In the genomic region with DNA sequence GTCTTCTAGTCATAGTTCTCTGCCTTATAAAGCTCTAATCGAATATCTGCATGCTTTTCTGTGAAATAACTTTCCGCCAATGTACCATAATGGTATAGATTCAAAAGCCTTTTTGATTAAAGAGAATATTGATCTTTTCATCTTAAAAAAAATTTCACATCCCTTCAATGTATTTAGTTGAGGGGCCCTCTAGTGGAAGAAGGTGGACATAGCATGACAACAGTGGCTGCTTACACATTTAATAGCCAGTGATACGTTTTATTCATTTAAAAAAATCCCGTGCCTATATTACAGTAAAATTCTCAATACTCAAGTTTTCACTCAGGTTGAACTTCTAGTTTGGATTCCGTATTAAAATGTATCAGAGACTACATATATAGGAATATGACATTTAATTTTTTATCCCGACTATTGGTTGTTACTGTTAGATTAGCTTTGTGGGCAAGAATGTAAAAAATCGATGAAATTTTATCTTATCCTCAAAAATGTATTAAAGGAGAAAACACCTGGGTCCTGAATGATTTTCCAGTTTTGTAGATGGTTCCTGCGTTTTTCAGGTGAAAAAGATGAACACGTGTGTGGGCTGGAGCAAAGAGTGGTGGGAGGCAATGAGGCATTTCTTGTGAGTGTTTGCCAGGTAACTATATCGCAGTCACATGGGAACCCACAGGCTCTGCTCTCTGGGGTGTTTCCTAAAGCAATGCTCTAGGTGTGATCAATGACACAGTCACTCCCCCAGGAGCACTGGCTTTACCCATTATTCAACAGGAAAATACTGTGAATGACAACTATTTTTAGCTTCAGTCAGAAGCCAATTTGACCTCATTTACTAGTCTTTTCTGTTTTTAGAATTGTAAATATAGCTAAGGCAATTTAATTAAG, we compare ENCODE assay signal across 8 cellular contexts. TPM values are rescaled to one million over a fixed set of nuclear protein-coding genes. Genes with fewer than 3 reads are reported as not detected.
A peak's percentile ranks its signal among the peaks of the same experiment; 100 is the strongest.
DNase-seq lines count a peak whose midpoint lies in the region; ATAC-seq and TF ChIP-seq lines count a peak whose summit lies in the region.

No MANE protein-coding gene starts in this region.

- peaks cover 30% of the 10 kb centered on the region for H3K27me3 ChIP-seq in HCT116 (ENCODE audit: insufficient read depth, low read length)
- peaks cover 0 to 14% of the 10 kb centered on the region in 2 donors for H3K27me3 ChIP-seq in breast epithelium

- DNase-seq in activated naive CD8-positive, alpha-beta T cell treated with anti-CD3 and anti-CD28 coated beads, Interleukin-2, amount 50 U/mL, for 24 hours, result peak; percentile 26
- DNase-seq in activated naive CD8-positive, alpha-beta T cell treated with anti-CD3 and anti-CD28 coated beads for 36 hours, result no peak
- DNase-seq in HCT116 (ENCODE audit: low read depth, low spot score) (peak; percentile 62), NCI-H2227 treated with DMSO at 0.1 percent for 48 hours (lab: John Stamatoyannopoulos, UW) (peak; percentile 10), breast epithelium (ENCODE audit: low spot score in 2 of 2) (no peak), medulla oblongata (ENCODE audit: extremely low spot score) (peak; percentile 28), ecto neural progenitor cell (ENCODE audit: low spot score) (no peak)
- DNase-seq in activated CD4-positive, CD25-positive, alpha-beta regulatory T cell (lab: John Stamatoyannopoulos, UW), result no peak

- H3K9me3 Mint-ChIP-seq in activated naive CD8-positive, alpha-beta T cell treated with anti-CD3 and anti-CD28 coated beads, Interleukin-2, amount 50 U/mL, for 24 hours, result no peaks in the 10 kb centered on the region
- no peaks in the 10 kb centered on the region for H3K9me3 Mint-ChIP-seq in activated naive CD8-positive, alpha-beta T cell treated with anti-CD3 and anti-CD28 coated beads for 36 hours

- CTCF ChIA-PET in HCT116 (lab: Charles Lee), result interaction anchor here (0.6 to 2.1 kb wide), 9 partner anchors 8 to 654 kb away, joined by 3 to 14 read pairs (median 3); no protein-coding TSS in a partner anchor

- no peaks in the 10 kb centered on the region for H3K4me1 Mint-ChIP-seq in activated naive CD8-positive, alpha-beta T cell treated with anti-CD3 and anti-CD28 coated beads, Interleukin-2, amount 50 U/mL, for 24 hours
- H3K4me1 Mint-ChIP-seq in activated naive CD8-positive, alpha-beta T cell treated with anti-CD3 and anti-CD28 coated beads for 36 hours, result no peaks in the 10 kb centered on the region

- H3K4me2 ChIP-seq in HCT116 (ENCODE audit: low read length), result peak overlapping the region; percentile 16

- BruUV-seq in HCT116 (replicated peaks; lab: Mats Ljungman, UMichigan), result no TSS peak

- TF ChIP-seq RAD21 in HCT116 (IDR thresholded peaks at IDR 0.05; ENCODE audit: low read depth), result peak; percentile 67

- RAD21 ChIA-PET in HCT116 (lab: Charles Lee; ENCODE audit: low non-redundant PET in 1 of 2, low total read pairs in 2 of 2, uncharacterized antibody in 2 of 2, unreplicated experiment in 2 of 2), result no interaction called here

- H3K27me3 Mint-ChIP-seq in activated naive CD8-positive, alpha-beta T cell treated with anti-CD3 and anti-CD28 coated beads, Interleukin-2, amount 50 U/mL, for 24 hours, result peaks cover 12% of the 10 kb centered on the region
- H3K27me3 Mint-ChIP-seq in activated naive CD8-positive, alpha-beta T cell treated with anti-CD3 and anti-CD28 coated beads for 36 hours, result peaks cover 15% of the 10 kb centered on the region

- H3K79me2 ChIP-seq in HCT116 (ENCODE audit: insufficient read depth, low read length), result no peaks in the 10 kb centered on the region

- H3K9me3 ChIP-seq in HCT116 (ENCODE audit: control insufficient read depth in 1 of 2, insufficient read depth in 1 of 2, low read depth in 1 of 2, low read length in 2 of 2), result no peaks in the 10 kb centered on the region
- H3K9me3 ChIP-seq in breast epithelium, result no peaks in the 10 kb centered on the region

- TF ChIP-seq POLR2A in HCT116 (IDR thresholded peaks at IDR 0.05; ENCODE audit: borderline replicate concordance, extremely low read depth, insufficient read depth, insufficient read length) (no peak), breast epithelium (IDR thresholded peaks at IDR 0.05) (no peak)

- no peak overlapping the region for H3K27ac ChIP-seq in HCT116 (ENCODE audit: low read depth, low read length)
- H3K27ac ChIP-seq in breast epithelium, result no peak overlapping the region

- ATAC-seq in activated naive CD8-positive, alpha-beta T cell treated with anti-CD3 and anti-CD28 coated beads, Interleukin-2, amount 50 U/mL, for 24 hours, result no peak
- ATAC-seq in HCT116, result peak; percentile 84

- H3K9ac ChIP-seq in HCT116 (ENCODE audit: low read length), result no peak overlapping the region

- H3K4me3 Mint-ChIP-seq in activated naive CD8-positive, alpha-beta T cell treated with anti-CD3 and anti-CD28 coated beads, Interleukin-2, amount 50 U/mL, for 24 hours, result no peak overlapping the region
- no peak overlapping the region for H3K4me3 Mint-ChIP-seq in activated naive CD8-positive, alpha-beta T cell treated with anti-CD3 and anti-CD28 coated beads for 36 hours

- peak overlapping the region; percentile 39 for H2AFZ ChIP-seq in HCT116 (ENCODE audit: low read depth, low read length, poor library complexity, severe bottlenecking)

- H4K20me1 ChIP-seq in HCT116 (ENCODE audit: insufficient read depth), result no peaks in the 10 kb centered on the region

- no peak overlapping the region for H3K27ac Mint-ChIP-seq in activated naive CD8-positive, alpha-beta T cell treated with anti-CD3 and anti-CD28 coated beads, Interleukin-2, amount 50 U/mL, for 24 hours
- H3K27ac Mint-ChIP-seq in activated naive CD8-positive, alpha-beta T cell treated with anti-CD3 and anti-CD28 coated beads for 36 hours, result no peak overlapping the region

- H3K36me3 ChIP-seq in HCT116 (ENCODE audit: control insufficient read depth in 1 of 2, insufficient read depth in 2 of 2, low read length in 2 of 2) (no peaks in the 10 kb centered on the region), breast epithelium (no peaks in the 10 kb centered on the region)

- H3K9me2 ChIP-seq in HCT116 (ENCODE audit: insufficient read depth), result no peaks in the 10 kb centered on the region

- no peak overlapping the region for H3K4me3 ChIP-seq in HCT116 (replicated peaks in 1 of 2; ENCODE audit: low read depth in 1 of 2, low read length in 2 of 2)
- no peak overlapping the region for H3K4me3 ChIP-seq in breast epithelium

- POLR2A ChIA-PET in HCT116 (lab: Charles Lee), result no interaction called here

- TF ChIP-seq CTCF in HCT116 (IDR thresholded peaks at IDR 0.05 in 2 of 3, conservative IDR thresholded peaks at IDR 0.05 in 1 of 3; ENCODE audit: borderline replicate concordance in 1 of 3, insufficient read depth in 1 of 3, low read depth in 2 of 3, low read length in 2 of 3) (peak; percentile 72 to 96 (median 84)), breast epithelium (IDR thresholded peaks at IDR 0.05) (peak; percentile 44 to 55 (median 45))

- intact Hi-C loops in HCT116 (cut with micrococcal nuclease) (loop anchor here (2.0 to 5.0 kb wide), 2 partner anchors 49 to 77 kb away; no protein-coding TSS in a partner anchor), breast epithelium (cut with DNase I; ENCODE audit: low total_unique reads) (no loop called here)

- H3K4me1 ChIP-seq in HCT116 (ENCODE audit: control insufficient read depth in 1 of 2, insufficient read depth in 2 of 2, low read length in 2 of 2) (no peaks in the 10 kb centered on the region), breast epithelium (no peaks in the 10 kb centered on the region)

- no peaks in the 10 kb centered on the region for H3K36me3 Mint-ChIP-seq in activated naive CD8-positive, alpha-beta T cell treated with anti-CD3 and anti-CD28 coated beads, Interleukin-2, amount 50 U/mL, for 24 hours (ENCODE audit: low read depth)
- H3K36me3 Mint-ChIP-seq in activated naive CD8-positive, alpha-beta T cell treated with anti-CD3 and anti-CD28 coated beads for 36 hours, result no peaks in the 10 kb centered on the region

TF ChIP-seq in HCT116, 20 proteins besides CTCF, POLR2A, EP300 and RAD21:
- TF ChIP-seq, protein P1, sequence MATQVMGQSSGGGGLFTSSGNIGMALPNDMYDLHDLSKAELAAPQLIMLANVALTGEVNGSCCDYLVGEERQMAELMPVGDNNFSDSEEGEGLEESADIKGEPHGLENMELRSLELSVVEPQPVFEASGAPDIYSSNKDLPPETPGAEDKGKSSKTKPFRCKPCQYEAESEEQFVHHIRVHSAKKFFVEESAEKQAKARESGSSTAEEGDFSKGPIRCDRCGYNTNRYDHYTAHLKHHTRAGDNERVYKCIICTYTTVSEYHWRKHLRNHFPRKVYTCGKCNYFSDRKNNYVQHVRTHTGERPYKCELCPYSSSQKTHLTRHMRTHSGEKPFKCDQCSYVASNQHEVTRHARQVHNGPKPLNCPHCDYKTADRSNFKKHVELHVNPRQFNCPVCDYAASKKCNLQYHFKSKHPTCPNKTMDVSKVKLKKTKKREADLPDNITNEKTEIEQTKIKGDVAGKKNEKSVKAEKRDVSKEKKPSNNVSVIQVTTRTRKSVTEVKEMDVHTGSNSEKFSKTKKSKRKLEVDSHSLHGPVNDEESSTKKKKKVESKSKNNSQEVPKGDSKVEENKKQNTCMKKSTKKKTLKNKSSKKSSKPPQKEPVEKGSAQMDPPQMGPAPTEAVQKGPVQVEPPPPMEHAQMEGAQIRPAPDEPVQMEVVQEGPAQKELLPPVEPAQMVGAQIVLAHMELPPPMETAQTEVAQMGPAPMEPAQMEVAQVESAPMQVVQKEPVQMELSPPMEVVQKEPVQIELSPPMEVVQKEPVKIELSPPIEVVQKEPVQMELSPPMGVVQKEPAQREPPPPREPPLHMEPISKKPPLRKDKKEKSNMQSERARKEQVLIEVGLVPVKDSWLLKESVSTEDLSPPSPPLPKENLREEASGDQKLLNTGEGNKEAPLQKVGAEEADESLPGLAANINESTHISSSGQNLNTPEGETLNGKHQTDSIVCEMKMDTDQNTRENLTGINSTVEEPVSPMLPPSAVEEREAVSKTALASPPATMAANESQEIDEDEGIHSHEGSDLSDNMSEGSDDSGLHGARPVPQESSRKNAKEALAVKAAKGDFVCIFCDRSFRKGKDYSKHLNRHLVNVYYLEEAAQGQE (IDR thresholded peaks at IDR 0.05; ENCODE audit: low read depth), result no peak

RNA-seq across cellular contexts. Expression of a gene that starts 24.1 kb away (rescaled TPM):
- not detected for total RNA-seq in activated naive CD8-positive, alpha-beta T cell treated with anti-CD3 and anti-CD28 coated beads for 36 hours
- total RNA-seq in HCT116 (2021; ENCODE audit: unreplicated experiment) (1.3 TPM), breast epithelium (not detected)
- not detected in 2 replicates for polyA plus RNA-seq in HCT116 (2012)

Comparison
In these comparisons a context has a peak if more than half of its experiments do, and no peak if none do; other contexts are left out.
1. DNase-seq: peak in activated naive CD8-positive, alpha-beta T cell treated with anti-CD3 and anti-CD28 coated beads, Interleukin-2, amount 50 U/mL, for 24 hours (single experiment), HCT116 (single experiment), NCI-H2227 treated with DMSO at 0.1 percent for 48 hours (single experiment) and medulla oblongata (single experiment); none in activated naive CD8-positive, alpha-beta T cell treated with anti-CD3 and anti-CD28 coated beads for 36 hours (single experiment), breast epithelium (0 of 2), ecto neural progenitor cell (single experiment) and activated CD4-positive, CD25-positive, alpha-beta regulatory T cell (0 of 4).